In genomic region chr13:98519976-98520375, GRCh38 we compare ENCODE assay signal across 2 cellular contexts.
TF ChIP-seq lines count a peak whose summit lies in the region.

No MANE protein-coding gene starts in this region.

TF ChIP-seq in SK-N-SH treated with all-trans-retinoic acid at 6 μM for 48 hours, 23 proteins besides CTCF, POLR2A, EP300 and RAD21:
- TF ChIP-seq POU6F1 (CRISPR knock-in tag; IDR thresholded peaks at IDR 0.05; ENCODE audit: borderline replicate concordance, low read depth) (no peak), ESRRG (CRISPR knock-in tag; IDR thresholded peaks at IDR 0.05) (no peak), ZNF8 (CRISPR knock-in tag; IDR thresholded peaks at IDR 0.05) (no peak), GLIS3 (CRISPR knock-in tag; IDR thresholded peaks at IDR 0.05) (no peak), RARB (CRISPR knock-in tag; IDR thresholded peaks at IDR 0.05) (no peak), ZC3H10 (CRISPR knock-in tag; IDR thresholded peaks at IDR 0.05) (no peak), SNAI2 (CRISPR knock-in tag; IDR thresholded peaks at IDR 0.05) (no peak), CREB5 (CRISPR knock-in tag; IDR thresholded peaks at IDR 0.05; ENCODE audit: low read depth) (no peak), PATZ1 (CRISPR knock-in tag; IDR thresholded peaks at IDR 0.05; ENCODE audit: borderline replicate concordance) (no peak), ZNF565 (CRISPR knock-in tag; conservative IDR thresholded peaks at IDR 0.05; ENCODE audit: low read depth) (no peak), ZFP3 (CRISPR knock-in tag; IDR thresholded peaks at IDR 0.05) (no peak), CSDC2 (CRISPR knock-in tag; IDR thresholded peaks at IDR 0.05) (no peak), TOX (CRISPR knock-in tag; IDR thresholded peaks at IDR 0.05; ENCODE audit: borderline replicate concordance) (no peak), TSHZ2 (CRISPR knock-in tag; IDR thresholded peaks at IDR 0.05) (no peak), OSR1 (CRISPR knock-in tag; IDR thresholded peaks at IDR 0.05) (no peak), BACH2 (CRISPR knock-in tag; IDR thresholded peaks at IDR 0.05; ENCODE audit: borderline replicate concordance) (no peak), TCF4 (CRISPR knock-in tag; IDR thresholded peaks at IDR 0.05; ENCODE audit: borderline replicate concordance) (no peak), ZFP30 (CRISPR knock-in tag; IDR thresholded peaks at IDR 0.05) (no peak), ARNTL (CRISPR knock-in tag; IDR thresholded peaks at IDR 0.05; ENCODE audit: borderline replicate concordance, low read depth) (no peak)
TF ChIP-seq in SK-N-SH treated with all-trans-retinoic acid at 6 μM for 48 hours: peak in this region for 0.

TF ChIP-seq in SK-N-SH, 30 proteins besides CTCF, POLR2A, EP300 and RAD21 (continued from another document):
- TF ChIP-seq JUND (IDR thresholded peaks at IDR 0.05) = no peak
- no peak for TF ChIP-seq IRF3 (IDR thresholded peaks at IDR 0.05; ENCODE audit: low read depth, low read length)
- TF ChIP-seq MAX (IDR thresholded peaks at IDR 0.05; ENCODE audit: low read depth) = no peak
- TF ChIP-seq RXRA (IDR thresholded peaks at IDR 0.05; ENCODE audit: borderline replicate concordance, low read depth) = no peak
- TF ChIP-seq POLR2AphosphoS5 (IDR thresholded peaks at IDR 0.05; ENCODE audit: low read depth, low read length) = no peak
- no peak for TF ChIP-seq REST (IDR thresholded peaks at IDR 0.05; ENCODE audit: low read depth, low read length)
- TF ChIP-seq TAF1 (IDR thresholded peaks at IDR 0.05; ENCODE audit: borderline replicate concordance, low read depth, low read length) = no peak
- no peak for TF ChIP-seq MEF2A (IDR thresholded peaks at IDR 0.05; ENCODE audit: borderline replicate concordance, low read depth)
